ENCODE assay signal across 8 cellular contexts in genomic region chr17:21551081-21551881, GRCh38.
DNase-seq lines count a peak whose midpoint lies in the region; ATAC-seq and TF ChIP-seq lines count a peak whose summit lies in the region.

No MANE protein-coding gene starts in this region.

- DNase-seq in NCI-H1417 (lab: John Stamatoyannopoulos, UW): peak; percentile 20 to 79 (median 71)
- no peak for DNase-seq in NCI-H1417 treated with DMSO at 0.1 percent for 48 hours (lab: John Stamatoyannopoulos, UW)
- DNase-seq in head of caudate nucleus: peak; percentile 65 to 95 (median 90)
- peak; percentile 77 to 89 (median 84) for DNase-seq in ovary
- peak; percentile 89 for DNase-seq in testis

- H3K27me3 Mint-ChIP-seq in activated naive CD8-positive, alpha-beta T cell: peaks cover 6% of the 10 kb centered on the region

- intact Hi-C loops in head of caudate nucleus (cut with DNase I): no loop called here
- intact Hi-C loops in ovary (cut with DNase I): no loop called here
- intact Hi-C loops in testis (cut with DNase I; ENCODE audit: low total_unique reads): no loop called here

- H3K4me3 ChIP-seq in ovary (peak overlapping the region; percentile 88), testis (peak overlapping the region; percentile 79 to 81)

- H3K36me3 Mint-ChIP-seq in activated naive CD8-positive, alpha-beta T cell: peaks cover 15% of the 10 kb centered on the region

- peak overlapping the region; percentile 76 to 82 for H3K27ac ChIP-seq in ovary
- peak overlapping the region; percentile 74 to 88 for H3K27ac ChIP-seq in testis

- H3K27ac Mint-ChIP-seq in activated naive CD8-positive, alpha-beta T cell: peak overlapping the region; percentile 66

- peak; percentile 96 for ATAC-seq in SK-N-SH treated with all-trans-retinoic acid at 6 μM for 48 hours

- WGBS in ovary, 3 donors: 0 to 2% (median 0%) methylated on average over 53 to 75 of the region's 75 CpGs
- 0 to 1% methylated on average over 16 to 59 of the region's 75 CpGs for whole genome bisulfite sequencing in testis, 2 donors

- H3K9me3 Mint-ChIP-seq in activated naive CD8-positive, alpha-beta T cell (ENCODE audit: low read depth): peaks cover 9% of the 10 kb centered on the region

- H3K27me3 ChIP-seq in ovary (no peaks in the 10 kb centered on the region), testis (no peaks in the 10 kb centered on the region)

- H3K36me3 ChIP-seq in ovary (no peaks in the 10 kb centered on the region), testis (ENCODE audit: low read depth, missing control alignments) (no peaks in the 10 kb centered on the region)

- no peak for TF ChIP-seq EP300 in Ishikawa (IDR thresholded peaks at IDR 0.05; ENCODE audit: borderline replicate concordance)
- no peak for TF ChIP-seq EP300 in ovary (IDR thresholded peaks at IDR 0.05)

- H3K4me1 ChIP-seq in ovary (ENCODE audit: insufficient read depth) (peaks cover 3% of the 10 kb centered on the region), testis (peaks cover 16% of the 10 kb centered on the region)

- TF ChIP-seq POLR2A in ovary (IDR thresholded peaks at IDR 0.05) (peak; percentile 59), testis (IDR thresholded peaks at IDR 0.05) (peak; percentile 35)

- no peak for TF ChIP-seq RAD21 in Ishikawa (IDR thresholded peaks at IDR 0.05; ENCODE audit: low read depth)

- H3K4me1 Mint-ChIP-seq in activated naive CD8-positive, alpha-beta T cell (ENCODE audit: low read depth): peaks cover 40% of the 10 kb centered on the region

- TF ChIP-seq CTCF in ovary (IDR thresholded peaks at IDR 0.05) (no peak), testis (IDR thresholded peaks at IDR 0.05) (no peak)

- no peaks in the 10 kb centered on the region for H3K9me3 ChIP-seq in ovary
- H3K9me3 ChIP-seq in testis: no peaks in the 10 kb centered on the region

- peak overlapping the region; percentile 88 for H3K4me3 Mint-ChIP-seq in activated naive CD8-positive, alpha-beta T cell

TF ChIP-seq in Ishikawa, 13 proteins besides CTCF, POLR2A, EP300 and RAD21:
- TF ChIP-seq YY1 (IDR thresholded peaks at IDR 0.05; ENCODE audit: low read depth) (peak; percentile 53; the same call in 1 of the 2 replicates), NFIC (IDR thresholded peaks at IDR 0.05) (no peak), MAX (IDR thresholded peaks at IDR 0.05) (peak; percentile 67), FOXM1 (IDR thresholded peaks at IDR 0.05; ENCODE audit: borderline replicate concordance, low read depth) (no peak), CEBPB (IDR thresholded peaks at IDR 0.05) (no peak), REST (IDR thresholded peaks at IDR 0.05; ENCODE audit: low read depth) (no peak), TEAD4 (IDR thresholded peaks at IDR 0.05) (no peak), EGR1 (IDR thresholded peaks at IDR 0.05) (no peak), ZBTB7A (IDR thresholded peaks at IDR 0.05; ENCODE audit: low read depth) (no peak), USF1 (IDR thresholded peaks at IDR 0.05) (no peak), TCF12 (IDR thresholded peaks at IDR 0.05; ENCODE audit: low read depth) (peak; percentile 30; the same call in 1 of the 2 replicates), CREB1 (IDR thresholded peaks at IDR 0.05; ENCODE audit: low read depth) (no peak), TAF1 (IDR thresholded peaks at IDR 0.05; ENCODE audit: low read depth) (0 out of 2 replicates have a peak, but pooled peaks have one; percentile 28)

TF ChIP-seq in SK-N-SH treated with all-trans-retinoic acid at 6 μM for 48 hours, 23 proteins besides CTCF, POLR2A, EP300 and RAD21:
- TF ChIP-seq TCF4 (CRISPR knock-in tag; IDR thresholded peaks at IDR 0.05; ENCODE audit: borderline replicate concordance): no peak
- TF ChIP-seq CREB5 (CRISPR knock-in tag; IDR thresholded peaks at IDR 0.05; ENCODE audit: low read depth): no peak
- 0 out of 2 replicates have a peak, but pooled peaks have one; percentile 18 for TF ChIP-seq ZFP3 (CRISPR knock-in tag; IDR thresholded peaks at IDR 0.05)
- TF ChIP-seq SNAI2 (CRISPR knock-in tag; IDR thresholded peaks at IDR 0.05): no peak
